8 cellular contexts compared by ENCODE assay signal in the genomic region with DNA sequence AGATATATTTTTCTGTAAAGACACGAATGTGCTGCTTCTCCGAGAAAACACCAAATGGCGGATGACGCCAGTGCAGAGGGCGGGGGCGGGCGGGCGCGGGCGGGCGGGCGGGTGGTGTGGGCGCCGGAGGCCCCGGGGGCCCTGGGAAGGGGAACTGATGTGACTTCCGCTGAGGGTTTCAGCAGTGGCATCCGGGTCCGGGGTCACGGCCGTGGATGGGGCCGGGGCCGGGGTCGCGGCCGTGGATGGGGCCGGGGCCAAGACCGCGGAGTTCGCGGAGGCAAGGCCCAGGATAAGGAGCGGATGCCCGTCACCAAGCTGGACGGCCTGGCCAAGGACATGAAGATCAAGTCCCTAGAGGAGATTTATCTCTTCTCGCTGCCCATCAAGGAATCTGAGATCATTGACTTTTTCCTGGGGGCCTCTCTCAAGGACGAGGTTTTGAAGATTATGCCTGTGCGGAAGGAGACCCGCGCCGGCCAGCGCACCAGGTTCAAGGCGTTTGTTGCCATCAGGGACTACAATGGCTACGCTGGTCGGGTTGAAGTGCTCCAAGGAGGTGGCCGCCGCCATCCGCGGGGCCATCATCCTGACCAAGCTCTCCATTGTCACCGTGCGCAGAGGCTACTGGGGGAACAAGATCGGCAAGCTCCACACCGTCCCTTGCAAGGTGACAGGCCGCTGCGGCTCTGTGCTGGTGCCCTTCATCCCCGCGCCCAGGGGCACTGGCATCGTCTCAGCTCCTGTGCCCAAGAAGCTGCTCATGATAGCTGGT. TPM values are rescaled to one million over a fixed set of nuclear protein-coding genes. Genes with fewer than 3 reads are reported as not detected.
DNase-seq lines count a peak whose midpoint lies in the region; ATAC-seq and TF ChIP-seq lines count a peak whose summit lies in the region.

No MANE protein-coding gene starts in this region.

- H3K9ac ChIP-seq in OCI-LY1 (ENCODE audit: low read length): peak overlapping the region; percentile 76
- no peak overlapping the region for H3K9ac ChIP-seq in rectal smooth muscle tissue (ENCODE audit: low read length)

- DNase-seq in H7 (peak; percentile 45), heart left ventricle (peak; percentile 47 to 83 (median 58))
- peak; percentile 53 for DNase-seq in activated naive CD4-positive, alpha-beta T cell treated with Interleukin-2 at 50 U/mL for 16 hours

- H3K4me3 ChIP-seq in GM12875 (ENCODE audit: low read depth, low read length) (peak overlapping the region; percentile 57), H7 (ENCODE audit: insufficient read depth, low read depth, low read length) (no peak overlapping the region), OCI-LY1 (ENCODE audit: low read depth, low read length, poor library complexity, severe bottlenecking) (peak overlapping the region; percentile 69), heart left ventricle (peak overlapping the region; percentile 30 to 79 (median 61)), rectal smooth muscle tissue (ENCODE audit: low read length) (peak overlapping the region; percentile 69)

- H3K9me2 ChIP-seq in OCI-LY1 (ENCODE audit: low read depth, low read length): no peaks in the 10 kb centered on the region

- no peak for TF ChIP-seq POLR2A in heart left ventricle (IDR thresholded peaks at IDR 0.05)

- no peaks in the 10 kb centered on the region for H4K20me1 ChIP-seq in OCI-LY1 (ENCODE audit: insufficient read depth, low read length)

- intact Hi-C loops in heart left ventricle (cut with DNase I): no loop called here

- peak overlapping the region; percentile 65 for H3K4me2 ChIP-seq in OCI-LY1 (ENCODE audit: low read length)

- no peak overlapping the region for H2AFZ ChIP-seq in OCI-LY1 (ENCODE audit: low read length)

- H3K36me3 ChIP-seq in H7 (replicated peaks; ENCODE audit: control insufficient read depth, insufficient read depth, low read length) (no peaks in the 10 kb centered on the region; the same call in 1 of the 2 replicates), OCI-LY1 (ENCODE audit: insufficient read depth, low read length) (no peaks in the 10 kb centered on the region), heart left ventricle (no peaks in the 10 kb centered on the region), rectal smooth muscle tissue (ENCODE audit: control insufficient read depth, insufficient read depth, low read length) (no peaks in the 10 kb centered on the region)

- no peak for TF ChIP-seq CTCF in GM12875 (IDR thresholded peaks at IDR 0.05; ENCODE audit: borderline replicate concordance, insufficient read depth, low read depth, low read length)
- no peak for TF ChIP-seq CTCF in OCI-LY1 (IDR thresholded peaks at IDR 0.05; ENCODE audit: low read length)
- TF ChIP-seq CTCF in heart left ventricle (IDR thresholded peaks at IDR 0.05): no peak

- ATAC-seq in heart left ventricle (peak; percentile 48 to 96 (median 92)), HG03457 (IDR thresholded peaks at IDR 0.05; ENCODE audit: unreplicated experiment) (no peak), HG03469 (IDR thresholded peaks at IDR 0.05; ENCODE audit: unreplicated experiment) (no peak)

- H3K79me2 ChIP-seq in OCI-LY1 (ENCODE audit: insufficient read depth, low read length): no peaks in the 10 kb centered on the region

- H3K27me3 ChIP-seq in H7 (ENCODE audit: control insufficient read depth, insufficient read depth, low read length): no peaks in the 10 kb centered on the region
- H3K27me3 ChIP-seq in OCI-LY1 (ENCODE audit: insufficient read depth, low read length): no peaks in the 10 kb centered on the region
- no peaks in the 10 kb centered on the region for H3K27me3 ChIP-seq in heart left ventricle
- no peaks in the 10 kb centered on the region for H3K27me3 ChIP-seq in rectal smooth muscle tissue (ENCODE audit: control insufficient read depth, insufficient read depth, low read length)

- peak overlapping the region; percentile 80 for H3K27ac ChIP-seq in OCI-LY1 (ENCODE audit: low read depth, low read length, poor library complexity, severe bottlenecking)
- peak overlapping the region in 10 of 12 donors; percentile 28 to 73 (median 54) for H3K27ac ChIP-seq in heart left ventricle
- no peak overlapping the region for H3K27ac ChIP-seq in rectal smooth muscle tissue (ENCODE audit: low read depth, low read length)

- 0 out of 2 replicates have a peak, but pooled peaks cover 11% of the 10 kb centered on the region for H3F3A ChIP-seq in OCI-LY1 (ENCODE audit: insufficient read depth, low read length)

- H3K9me3 ChIP-seq in OCI-LY1 (ENCODE audit: low read length) (no peaks in the 10 kb centered on the region), heart left ventricle (no peaks in the 10 kb centered on the region)

- H3K4me1 ChIP-seq in OCI-LY1 (ENCODE audit: insufficient read depth, low read length, severe bottlenecking) (peaks cover 15% of the 10 kb centered on the region), heart left ventricle (peaks cover 0 to 10% (median 0%) of the 10 kb centered on the region in 12 donors), rectal smooth muscle tissue (ENCODE audit: control insufficient read depth, insufficient read depth, low read length) (no peaks in the 10 kb centered on the region)

- 30 to 50% (median 42%) methylated on average over 39 to 56 of the region's 56 CpGs for WGBS in heart left ventricle, 4 donors

RNA-seq across cellular contexts. Expression of a gene that starts 20.3 kb away (rescaled TPM):
- 75.6 and 108 TPM in 2 replicates for total RNA-seq in H7 (2014; rRNA removed; shearing (Covaris generic))
- 1 to 10 TPM in 2 of 9 donors, under 1 TPM in 3, not detected in 4; 0.27 to 2.2 (median 0.69) TPM for total RNA-seq in heart left ventricle
- polyA plus RNA-seq in heart left ventricle: under 1 TPM in 1 of 2 donors, not detected in 1; 0.30 TPM

RNA-seq across cellular contexts. Expression of a gene that starts 41.2 kb away (rescaled TPM):
- 23.2 and 24.9 TPM in 2 replicates for total RNA-seq in H7 (2014; rRNA removed; shearing (Covaris generic))
- 10 to 100 TPM; 13.2 to 55.7 (median 30.6) TPM for total RNA-seq in heart left ventricle
- polyA plus RNA-seq in heart left ventricle: 10 to 100 TPM; 32.5 to 37.6 TPM

Comparison
In these comparisons a context has a peak if more than half of its experiments do, and no peak if none do; other contexts are left out.
1. ATAC-seq: peak in heart left ventricle (4 of 4); none in HG03457 (single experiment) and HG03469 (single experiment).
2. RNA of a gene that starts 20.3 kb away (total RNA-seq): 75.6 to 108 TPM in H7; 0.27 to 2.2 TPM in heart left ventricle; every median in the first group is over 10 times any median in the second.
3. Peak in every context shown above with its lines, with median percentiles within 50 percentile points of each other: DNase-seq.